8 cellular contexts compared by ENCODE assay signal in the genomic region with DNA sequence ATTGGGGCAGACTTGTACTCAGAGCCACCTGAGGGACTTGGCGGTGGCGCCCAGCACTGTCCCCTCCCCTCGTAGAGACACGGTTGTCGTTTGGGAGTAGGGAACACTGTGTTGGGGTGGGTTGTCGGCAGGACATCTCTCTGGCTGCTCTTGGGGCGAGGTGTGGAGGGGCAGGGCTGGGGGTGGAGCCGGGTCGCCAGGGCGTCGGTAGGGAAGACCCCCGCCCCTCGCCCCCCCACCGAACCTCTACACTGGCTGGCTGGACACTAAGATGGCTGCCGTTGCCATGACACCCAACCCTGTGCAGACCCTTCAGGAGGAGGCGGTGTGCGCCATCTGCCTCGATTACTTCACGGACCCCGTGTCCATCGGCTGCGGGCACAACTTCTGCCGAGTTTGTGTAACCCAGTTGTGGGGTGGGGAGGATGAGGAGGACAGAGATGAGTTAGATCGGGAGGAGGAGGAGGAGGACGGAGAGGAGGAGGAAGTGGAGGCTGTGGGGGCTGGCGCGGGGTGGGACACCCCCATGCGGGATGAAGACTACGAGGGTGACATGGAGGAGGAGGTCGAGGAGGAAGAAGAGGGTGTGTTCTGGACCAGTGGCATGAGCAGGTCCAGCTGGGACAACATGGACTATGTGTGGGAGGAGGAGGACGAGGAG. TPM values are rescaled to one million over a fixed set of nuclear protein-coding genes. Genes with fewer than 3 reads are reported as not detected.
DNase-seq lines count a peak whose midpoint lies in the region; ATAC-seq and TF ChIP-seq lines count a peak whose summit lies in the region.

No MANE protein-coding gene starts in this region.

- peak overlapping the region; percentile 78 for H3K4me2 ChIP-seq in neuronal stem cell (ENCODE audit: insufficient read depth, low read length, poor library complexity, severe bottlenecking)

- no peak overlapping the region for H2BK120ac ChIP-seq in neuronal stem cell (ENCODE audit: low read depth, low read length)

- H3K4me1 ChIP-seq in ACC112 (ENCODE audit: control insufficient read depth, insufficient read depth, low read length, unreplicated experiment) (peaks cover 15% of the 10 kb centered on the region), esophagus muscularis mucosa (peaks cover 11 to 34% (median 30%) of the 10 kb centered on the region in 4 donors), neuronal stem cell (ENCODE audit: control insufficient read depth in 2 of 2, insufficient read depth in 1 of 2, low read depth in 1 of 2, low read length in 2 of 2) (peaks cover 6 to 13% of the 10 kb centered on the region in 2 donors)

- H4K8ac ChIP-seq in neuronal stem cell (ENCODE audit: low read depth, low read length) = peak overlapping the region; percentile 1

- peaks cover 23% of the 10 kb centered on the region for H3K79me2 ChIP-seq in ACC112 (ENCODE audit: control insufficient read depth, insufficient read depth, low read length, unreplicated experiment)

- no peak for DNase-seq in esophagus muscularis mucosa (ENCODE audit: extremely low spot score)
- DNase-seq in neuronal stem cell (ENCODE audit: low spot score) = peak; percentile 82
- DNase-seq in cerebellum (ENCODE audit: low spot score) = no peak
- DNase-seq in NCI-H526 (lab: John Stamatoyannopoulos, UW) = no peak
- DNase-seq in NCI-H2196 (lab: John Stamatoyannopoulos, UW; ENCODE audit: unreplicated experiment) = no peak

- 2% methylated on average over 17 of the region's 31 CpGs for WGBS in esophagus muscularis mucosa
- WGBS in neuronal stem cell (ENCODE audit: extremely low coverage in 2 of 2, insufficient read length in 2 of 2, insufficient replicate concordance in 1 of 2), 2 donors = no CpG with 5 or more reads among the region's 31 CpGs

- TF ChIP-seq POLR2A in esophagus muscularis mucosa (IDR thresholded peaks at IDR 0.05; ENCODE audit: low read depth) = no peak

- H4K91ac ChIP-seq in neuronal stem cell (ENCODE audit: low read depth, low read length, poor library complexity) = no peak overlapping the region

- H3K27ac ChIP-seq in ACC112 (ENCODE audit: low read depth, low read length) (peak overlapping the region; percentile 92), esophagus muscularis mucosa (replicated peaks in 1 of 4) (peak overlapping the region; percentile 92 to 95 (median 94)), neuronal stem cell (replicated peaks; ENCODE audit: low read length) (peak overlapping the region; percentile 79)

- peak overlapping the region; percentile 59 for H2BK5ac ChIP-seq in neuronal stem cell (ENCODE audit: low read length)

- H3K14ac ChIP-seq in neuronal stem cell (ENCODE audit: low read length) = no peak overlapping the region

- H2BK15ac ChIP-seq in neuronal stem cell (ENCODE audit: low read length) = no peak overlapping the region

- peak; percentile 3 for ATAC-seq in GM21367 (IDR thresholded peaks at IDR 0.05; ENCODE audit: unreplicated experiment)
- ATAC-seq in SK-N-SH treated with all-trans-retinoic acid at 6 μM for 48 hours = peak; percentile 15

- H2AFZ ChIP-seq in ACC112 (ENCODE audit: low read length, unreplicated experiment) (peak overlapping the region; percentile 27), neuronal stem cell (ENCODE audit: low read length) (peak overlapping the region; percentile 96)

- no peak for TF ChIP-seq EP300 in esophagus muscularis mucosa (IDR thresholded peaks at IDR 0.05)

- peak overlapping the region; percentile 87 for H3K9ac ChIP-seq in neuronal stem cell (ENCODE audit: low read depth, low read length, poor library complexity)

- H3K18ac ChIP-seq in neuronal stem cell (ENCODE audit: low read length) = peak overlapping the region; percentile 66

- no peak overlapping the region for H2BK12ac ChIP-seq in neuronal stem cell (ENCODE audit: low read length)

- intact Hi-C loops in esophagus muscularis mucosa (cut with DNase I) = loop anchor here (1.0 to 5.0 kb wide), 3 partner anchors 19 to 38 kb away; partner anchors contain the start of genes RACK1 and TRIM52

- H2AK5ac ChIP-seq in neuronal stem cell (ENCODE audit: low read depth, low read length) = peak overlapping the region; percentile 94

- H3K79me1 ChIP-seq in neuronal stem cell (ENCODE audit: low read depth, low read length) = peaks cover 8% of the 10 kb centered on the region

- no peak for TF ChIP-seq CTCF in esophagus muscularis mucosa (IDR thresholded peaks at IDR 0.05)

- H3K36me3 ChIP-seq in ACC112 (ENCODE audit: insufficient read depth, low read length) (no peaks in the 10 kb centered on the region), esophagus muscularis mucosa (peaks cover 7 to 12% (median 11%) of the 10 kb centered on the region in 4 donors), neuronal stem cell (replicated peaks in 1 of 2; ENCODE audit: control insufficient read depth in 2 of 2, insufficient read depth in 2 of 2, low read length in 2 of 2) (peaks cover 7 to 40% of the 10 kb centered on the region in 2 donors)

- H3K27me3 ChIP-seq in ACC112 (ENCODE audit: insufficient read depth, low read length) (no peaks in the 10 kb centered on the region), esophagus muscularis mucosa (no peaks in the 10 kb centered on the region), neuronal stem cell (ENCODE audit: control insufficient read depth in 3 of 3, insufficient read depth in 3 of 3, low read depth in 1 of 3, low read length in 3 of 3) (no peaks in the 10 kb centered on the region)

- H3K4ac ChIP-seq in neuronal stem cell (ENCODE audit: low read length) = no peak overlapping the region

- H3K9me3 ChIP-seq in esophagus muscularis mucosa (no peaks in the 10 kb centered on the region), neuronal stem cell (replicated peaks in 1 of 2; ENCODE audit: control insufficient read depth in 2 of 2, insufficient read depth in 1 of 2, low read depth in 1 of 2, low read length in 2 of 2) (no peaks in the 10 kb centered on the region)

- H3K23ac ChIP-seq in neuronal stem cell (ENCODE audit: low read depth, low read length, poor library complexity) = peak overlapping the region; percentile 4

- peak overlapping the region; percentile 85 for H3K4me3 ChIP-seq in ACC112 (ENCODE audit: low read depth, low read length)
- peak overlapping the region; percentile 72 to 83 (median 74) for H3K4me3 ChIP-seq in esophagus muscularis mucosa
- peak overlapping the region; percentile 91 to 96 for H3K4me3 ChIP-seq in neuronal stem cell (ENCODE audit: low read length in 2 of 2)

TF ChIP-seq in SK-N-SH treated with all-trans-retinoic acid at 6 μM for 48 hours, 23 proteins besides CTCF, POLR2A, EP300 and RAD21:
- no peak for TF ChIP-seq ZFP30 (CRISPR knock-in tag; IDR thresholded peaks at IDR 0.05)
- no peak for TF ChIP-seq RARB (CRISPR knock-in tag; IDR thresholded peaks at IDR 0.05)
- no peak for TF ChIP-seq TCF4 (CRISPR knock-in tag; IDR thresholded peaks at IDR 0.05; ENCODE audit: borderline replicate concordance)
- TF ChIP-seq ESRRG (CRISPR knock-in tag; IDR thresholded peaks at IDR 0.05) = no peak
- TF ChIP-seq PPARA (CRISPR knock-in tag; IDR thresholded peaks at IDR 0.05; ENCODE audit: borderline replicate concordance) = no peak
- TF ChIP-seq ISL1 (CRISPR knock-in tag; IDR thresholded peaks at IDR 0.05) = no peak
- no peak for TF ChIP-seq ZC3H10 (CRISPR knock-in tag; IDR thresholded peaks at IDR 0.05)
- TF ChIP-seq, protein P1, sequence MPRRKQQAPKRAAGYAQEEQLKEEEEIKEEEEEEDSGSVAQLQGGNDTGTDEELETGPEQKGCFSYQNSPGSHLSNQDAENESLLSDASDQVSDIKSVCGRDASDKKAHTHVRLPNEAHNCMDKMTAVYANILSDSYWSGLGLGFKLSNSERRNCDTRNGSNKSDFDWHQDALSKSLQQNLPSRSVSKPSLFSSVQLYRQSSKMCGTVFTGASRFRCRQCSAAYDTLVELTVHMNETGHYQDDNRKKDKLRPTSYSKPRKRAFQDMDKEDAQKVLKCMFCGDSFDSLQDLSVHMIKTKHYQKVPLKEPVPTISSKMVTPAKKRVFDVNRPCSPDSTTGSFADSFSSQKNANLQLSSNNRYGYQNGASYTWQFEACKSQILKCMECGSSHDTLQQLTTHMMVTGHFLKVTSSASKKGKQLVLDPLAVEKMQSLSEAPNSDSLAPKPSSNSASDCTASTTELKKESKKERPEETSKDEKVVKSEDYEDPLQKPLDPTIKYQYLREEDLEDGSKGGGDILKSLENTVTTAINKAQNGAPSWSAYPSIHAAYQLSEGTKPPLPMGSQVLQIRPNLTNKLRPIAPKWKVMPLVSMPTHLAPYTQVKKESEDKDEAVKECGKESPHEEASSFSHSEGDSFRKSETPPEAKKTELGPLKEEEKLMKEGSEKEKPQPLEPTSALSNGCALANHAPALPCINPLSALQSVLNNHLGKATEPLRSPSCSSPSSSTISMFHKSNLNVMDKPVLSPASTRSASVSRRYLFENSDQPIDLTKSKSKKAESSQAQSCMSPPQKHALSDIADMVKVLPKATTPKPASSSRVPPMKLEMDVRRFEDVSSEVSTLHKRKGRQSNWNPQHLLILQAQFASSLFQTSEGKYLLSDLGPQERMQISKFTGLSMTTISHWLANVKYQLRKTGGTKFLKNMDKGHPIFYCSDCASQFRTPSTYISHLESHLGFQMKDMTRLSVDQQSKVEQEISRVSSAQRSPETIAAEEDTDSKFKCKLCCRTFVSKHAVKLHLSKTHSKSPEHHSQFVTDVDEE (CRISPR knock-in tag; IDR thresholded peaks at IDR 0.05) = no peak
- no peak for TF ChIP-seq TOX (CRISPR knock-in tag; IDR thresholded peaks at IDR 0.05; ENCODE audit: borderline replicate concordance)
- no peak for TF ChIP-seq BACH2 (CRISPR knock-in tag; IDR thresholded peaks at IDR 0.05; ENCODE audit: borderline replicate concordance)
- no peak for TF ChIP-seq ZNF565 (CRISPR knock-in tag; conservative IDR thresholded peaks at IDR 0.05; ENCODE audit: low read depth)
- TF ChIP-seq ZNF70 (CRISPR knock-in tag; IDR thresholded peaks at IDR 0.05) = peak; percentile 3; the same call in 1 of the 2 replicates
- TF ChIP-seq GLIS3 (CRISPR knock-in tag; IDR thresholded peaks at IDR 0.05) = no peak
- TF ChIP-seq OSR1 (CRISPR knock-in tag; IDR thresholded peaks at IDR 0.05) = no peak
- peak; percentile 89 for TF ChIP-seq ZFP3 (CRISPR knock-in tag; IDR thresholded peaks at IDR 0.05)

RNA-seq across cellular contexts. Expression of gene TRIM41, which starts 0.8 kb away (rescaled TPM):
- total RNA-seq in esophagus muscularis mucosa = 10 to 100 TPM in 3 of 4 donors, 1 to 10 TPM in 1; 9.8 to 22.4 (median 18.2) TPM
- polyA plus RNA-seq in neuronal stem cell (2013, experiment 1 of 2) = 21.0 TPM
- 21.3 TPM for polyA plus RNA-seq in neuronal stem cell (2013, experiment 2 of 2)
- 13.5 TPM for total RNA-seq in cerebellum

RNA-seq across cellular contexts. Expression of gene TRIM7, which starts 18.9 kb away (rescaled TPM):
- 1 to 10 TPM; 2.1 to 5.8 (median 3.4) TPM for total RNA-seq in esophagus muscularis mucosa
- polyA plus RNA-seq in neuronal stem cell (2013, experiment 1 of 2) = 0.28 TPM
- 0.28 TPM for polyA plus RNA-seq in neuronal stem cell (2013, experiment 2 of 2)
- 3.0 TPM for total RNA-seq in cerebellum

RNA-seq across cellular contexts. Expression of gene RACK1, which starts 19.8 kb away (rescaled TPM):
- 1,000 to 10,000 TPM; 1,252 to 1,898 (median 1,625) TPM for total RNA-seq in esophagus muscularis mucosa
- 3,697 TPM for polyA plus RNA-seq in neuronal stem cell (2013, experiment 1 of 2)
- 3,656 TPM for polyA plus RNA-seq in neuronal stem cell (2013, experiment 2 of 2)
- total RNA-seq in cerebellum = 2,116 TPM

RNA-seq across cellular contexts. Expression of gene TRIM52, which starts 37.1 kb away (rescaled TPM):
- total RNA-seq in esophagus muscularis mucosa = 10 to 100 TPM; 10.3 to 21.9 (median 18.4) TPM
- 4.1 TPM for polyA plus RNA-seq in neuronal stem cell (2013, experiment 1 of 2)
- 4.4 TPM for polyA plus RNA-seq in neuronal stem cell (2013, experiment 2 of 2)
- 19.9 TPM for total RNA-seq in cerebellum
